22 cellular contexts compared by ENCODE assay signal in the genomic region with DNA sequence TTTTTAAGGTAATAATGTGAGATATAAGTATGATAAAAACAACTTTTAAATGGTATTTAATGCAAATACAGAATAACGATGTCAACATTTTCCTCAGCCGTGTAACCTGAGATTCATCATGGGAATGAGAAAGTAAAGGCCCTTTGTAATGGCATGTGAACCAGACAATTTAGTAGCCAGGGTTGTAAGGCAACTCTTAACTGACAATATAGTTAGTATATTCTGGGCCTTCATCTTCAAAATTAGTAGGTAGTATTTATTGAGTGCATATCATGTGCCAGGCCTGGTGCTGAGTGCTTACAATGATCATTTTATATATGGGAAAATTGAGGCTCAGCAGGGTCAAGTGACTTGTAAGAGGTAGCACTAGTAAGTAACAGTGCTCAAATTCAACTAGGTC. TPM values are rescaled to one million over a fixed set of nuclear protein-coding genes. Genes with fewer than 3 reads are reported as not detected.
"Had no signal": no experiment of that assay in that cellular context is flagged by ENCODE, and none has a peak within 500 bp of the region (broad histone marks: within the 10 kb centered on the region; RNA-seq: fewer than 3 reads in every experiment).

No MANE protein-coding gene starts in this region.

- H3K9me3 Mint-ChIP-seq: immature natural killer cell; memory B cell; mesothelial cell of epicardium; natural killer cell treated with Interleukin-12 subunit alpha and Interleukin-12 subunit beta and Interleukin-15 and Interleukin-18, amount 100 ng/mL, for 72 hours; stimulated activated effector memory CD8-positive, alpha-beta T cell treated with anti-CD3 and anti-CD28 coated beads, Interleukin-12 subunit alpha, Interleukin-12 subunit beta, amount 100 ng/mL, for 72 hours; type B pancreatic cell had no signal

- H3K27me3 Mint-ChIP-seq: memory B cell; natural killer cell treated with Interleukin-12 subunit alpha and Interleukin-12 subunit beta and Interleukin-15 and Interleukin-18, amount 100 ng/mL, for 72 hours had no signal

- H3K9ac ChIP-seq: parathyroid adenoma had no signal

- H2AFZ ChIP-seq: parathyroid adenoma had no signal

- H3K4me3 ChIP-seq: left ventricle myocardium inferior, lower lobe of right lung, prostate gland, right lobe of liver, suprapubic skin, thyroid gland had no signal

- H3K4me1 ChIP-seq: foreskin keratinocyte, left ventricle myocardium inferior, lower lobe of right lung, parathyroid adenoma, right lobe of liver, suprapubic skin, thyroid gland had no signal

- H3K79me2 ChIP-seq: parathyroid adenoma had no signal

- FAIRE-seq: keratinocyte, urothelium cell line had no signal

- H3K27ac Mint-ChIP-seq: immature natural killer cell; memory B cell; mesothelial cell of epicardium; natural killer cell treated with Interleukin-12 subunit alpha and Interleukin-12 subunit beta and Interleukin-15 and Interleukin-18, amount 100 ng/mL, for 72 hours; stimulated activated effector memory CD8-positive, alpha-beta T cell treated with anti-CD3 and anti-CD28 coated beads, Interleukin-12 subunit alpha, Interleukin-12 subunit beta, amount 100 ng/mL, for 72 hours; type B pancreatic cell had no signal

- DNase-seq: dermis blood vessel endothelial cell; foreskin keratinocyte; immature natural killer cell; left ventricle myocardium inferior; lower lobe of right lung; retina; right lobe of liver; stimulated activated CD4-positive, alpha-beta T cell treated with anti-CD3 and anti-CD28 coated beads, Interleukin-4, amount 100 ng/mL, for 1 hour; stimulated activated CD8-positive, alpha-beta memory T cell treated with anti-CD3 and anti-CD28 coated beads, Interleukin-4, amount 100 ng/mL, for 48 hours; stimulated activated naive CD8-positive, alpha-beta T cell treated with anti-CD3 and anti-CD28 coated beads, Interleukin-15, Interleukin-2, amounts not matched to agents 100 U/mL and 50 U/mL, for 24 hours; thyroid gland had no signal

- ATAC-seq: foreskin keratinocyte; lower lobe of right lung; natural killer cell treated with Interleukin-12 subunit alpha and Interleukin-12 subunit beta and Interleukin-15 and Interleukin-18, amount 100 ng/mL, for 72 hours; right lobe of liver; stimulated activated effector memory CD8-positive, alpha-beta T cell treated with anti-CD3 and anti-CD28 coated beads, Interleukin-12 subunit alpha, Interleukin-12 subunit beta, amount 100 ng/mL, for 72 hours; stimulated activated naive CD8-positive, alpha-beta T cell treated with anti-CD3 and anti-CD28 coated beads, Interleukin-15, Interleukin-2, amounts not matched to agents 100 U/mL and 50 U/mL, for 24 hours had no signal

- H3K36me3 ChIP-seq: prostate gland had no signal

- H3K27me3 ChIP-seq: foreskin keratinocyte, right lobe of liver, suprapubic skin, thyroid gland had no signal

- H3K4me3 Mint-ChIP-seq: immature natural killer cell; memory B cell; mesothelial cell of epicardium; natural killer cell treated with Interleukin-12 subunit alpha and Interleukin-12 subunit beta and Interleukin-15 and Interleukin-18, amount 100 ng/mL, for 72 hours; stimulated activated effector memory CD8-positive, alpha-beta T cell treated with anti-CD3 and anti-CD28 coated beads, Interleukin-12 subunit alpha, Interleukin-12 subunit beta, amount 100 ng/mL, for 72 hours; type B pancreatic cell had no signal

- H3K9me3 ChIP-seq: left ventricle myocardium inferior, lower lobe of right lung, prostate gland, right lobe of liver, suprapubic skin, thyroid gland had no signal

- H3K27ac ChIP-seq: foreskin keratinocyte, left ventricle myocardium inferior, lower lobe of right lung, parathyroid adenoma, prostate gland, right lobe of liver, suprapubic skin, thyroid gland had no signal

- H3K4me1 Mint-ChIP-seq: stimulated activated effector memory CD8-positive, alpha-beta T cell treated with anti-CD3 and anti-CD28 coated beads, Interleukin-12 subunit alpha, Interleukin-12 subunit beta, amount 100 ng/mL, for 72 hours had no signal

RNA-seq across cellular contexts. Expression of gene ANKRD7, which starts 29.9 kb away (rescaled TPM):
- total RNA-seq: dermis blood vessel endothelial cell; lower lobe of right lung; mesothelial cell of epicardium; mucosa of gallbladder; natural killer cell treated with Interleukin-12 subunit alpha and Interleukin-12 subunit beta and Interleukin-15 and Interleukin-18, amount 100 ng/mL, for 72 hours; right lobe of liver; suprapubic skin had no signal
- polyA plus RNA-seq: immature natural killer cell had no signal
